In the genomic region with DNA sequence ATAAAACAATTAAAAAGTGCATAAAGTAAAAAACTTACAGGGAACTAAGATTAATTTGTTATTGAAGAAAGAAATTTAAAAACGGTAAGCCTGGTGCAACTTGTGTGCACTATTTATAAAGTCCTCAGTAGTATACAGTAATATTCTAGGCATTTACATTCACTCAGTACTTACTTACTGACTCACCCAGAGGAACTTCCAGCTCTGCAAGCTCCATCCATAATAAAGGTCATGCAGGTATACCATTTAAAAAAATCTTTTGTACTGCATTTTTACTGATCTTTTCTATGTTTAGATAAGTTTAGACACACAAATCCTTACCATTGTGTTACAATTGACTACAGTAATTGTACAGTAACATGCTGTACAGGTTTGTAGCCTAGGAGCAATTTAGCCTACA, we compare ENCODE assay signal across 28 cellular contexts. TPM values are rescaled to one million over a fixed set of nuclear protein-coding genes. Genes with fewer than 3 reads are reported as not detected.
"Had no signal": no experiment of that assay in that cellular context is flagged by ENCODE, and none has a peak within 500 bp of the region (broad histone marks: within the 10 kb centered on the region; RNA-seq: fewer than 3 reads in every experiment).

No MANE protein-coding gene starts in this region.

- DNase-seq: cerebellar nuclear complex; cortex of kidney; foreskin melanocyte; glutamatergic neuron; heart right ventricle; hippocampal formation; midbrain; naive thymus-derived CD4-positive, alpha-beta T cell; stimulated activated CD4-positive, alpha-beta T cell treated with anti-CD3 and anti-CD28 coated beads, Interleukin-2, amount 100 ng/mL, for 24 hours; stimulated activated CD4-positive, alpha-beta T cell treated with anti-CD3 and anti-CD28 coated beads, Interleukin-4, amount 100 ng/mL, for 24 hours; stimulated activated naive CD4-positive, alpha-beta T cell treated with Interleukin-2 at 50 U/mL for 16 hours; stomach; thyroid gland had no signal

- H2AFZ ChIP-seq: neural progenitor cell, parathyroid adenoma had no signal

- H3K4me3 ChIP-seq: esophagus muscularis mucosa, heart right ventricle, lung, neural progenitor cell, right atrium auricular region, stomach, thyroid gland had no signal

- H3K4me2 ChIP-seq: neural progenitor cell had no signal

- H3K27ac ChIP-seq: epithelial cell of prostate, esophagus muscularis mucosa, heart right ventricle, neural progenitor cell, parathyroid adenoma, right atrium auricular region, stomach, thyroid gland had no signal

- H3K4me1 ChIP-seq: esophagus muscularis mucosa, heart right ventricle, neural progenitor cell, parathyroid adenoma, right atrium auricular region had no signal

- H3K9me3 ChIP-seq: esophagus muscularis mucosa, heart right ventricle, right atrium auricular region, stomach, thyroid gland had no signal

- H3K36me3 ChIP-seq: esophagus muscularis mucosa, heart right ventricle, neural progenitor cell, right atrium auricular region, stomach, thyroid gland had no signal

- ATAC-seq: heart right ventricle; left lobe of liver; naive thymus-derived CD4-positive, alpha-beta T cell; sciatic nerve; stimulated activated effector memory CD8-positive, alpha-beta T cell treated with anti-CD3 and anti-CD28 coated beads, Interleukin-12 subunit alpha, Interleukin-12 subunit beta, amount 100 ng/mL, for 72 hours had no signal

- H3K79me2 ChIP-seq: parathyroid adenoma had no signal

- H3K9ac ChIP-seq: neural progenitor cell, parathyroid adenoma had no signal

- H3K27me3 ChIP-seq: esophagus muscularis mucosa, neural progenitor cell, right atrium auricular region, stomach, thyroid gland had no signal

RNA-seq across cellular contexts. Expression of gene NXPH2, which starts 51.5 kb away (rescaled TPM):
- total RNA-seq: dermis microvascular lymphatic vessel endothelial cell; esophagus muscularis mucosa; fibroblast of lung; heart right ventricle; left lobe of liver; lung; mucosa of gallbladder; naive thymus-derived CD4-positive, alpha-beta T cell; osteoblast; sciatic nerve; subcutaneous adipose tissue; thyroid gland had no signal
- polyA plus RNA-seq: fibroblast of lung; heart right ventricle; lung; naive thymus-derived CD4-positive, alpha-beta T cell; stomach; urinary bladder had no signal
